ENCODE assay signal across 33 cellular contexts in the genomic region with DNA sequence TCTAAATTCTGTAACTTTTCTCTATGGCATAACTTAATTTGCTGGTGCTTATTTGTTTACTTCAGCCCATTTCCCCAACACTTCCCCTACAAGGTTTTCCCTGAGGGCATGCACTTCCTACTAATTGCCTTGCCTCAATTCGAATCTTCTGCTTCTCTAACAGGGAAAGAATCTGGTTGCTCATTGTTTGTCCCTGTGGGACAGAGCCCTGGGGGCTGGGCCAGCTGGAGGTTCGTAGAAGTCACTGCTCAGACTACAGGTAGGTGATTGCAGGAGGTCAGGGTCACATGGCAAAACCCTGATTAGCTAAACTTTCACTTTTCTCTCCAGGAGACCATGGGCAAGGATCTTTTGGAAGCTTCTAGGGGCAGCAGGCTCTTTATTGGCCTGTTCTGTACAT.
"Had no signal": no experiment of that assay in that cellular context is flagged by ENCODE, and none has a peak within 500 bp of the region (broad histone marks: within the 10 kb centered on the region; RNA-seq: fewer than 3 reads in every experiment).

No MANE protein-coding gene starts in this region.

- H3K4me3 Mint-ChIP-seq: activated naive CD4-positive, alpha-beta T cell treated with anti-CD3 and anti-CD28 coated beads for 36 hours; activated naive CD8-positive, alpha-beta T cell treated with anti-CD3 and anti-CD28 coated beads for 36 hours; activated T-helper 1 cell treated with anti-CD3 and anti-CD28 coated beads, Interleukin-12 subunit alpha, Interleukin-12 subunit beta, Interleukin-2, Interleukin-4 antibody, amounts not matched to agents 30 ng/mL and 10 ng/mL and 1 ng/mL, durations not matched to agents 14 hours and 24 hours and 36 hours; brain; effector memory CD8-positive, alpha-beta T cell; mesothelial cell of epicardium; naive thymus-derived CD4-positive, alpha-beta T cell; stimulated activated effector memory CD8-positive, alpha-beta T cell treated with anti-CD3 and anti-CD28 coated beads, Interleukin-12 subunit alpha, Interleukin-12 subunit beta, amount 100 ng/mL, for 72 hours; stimulated activated naive CD8-positive, alpha-beta T cell treated with anti-CD3 and anti-CD28 coated beads, Interleukin-15, Interleukin-2, amounts not matched to agents 100 ng/mL and 50 ng/mL, for 24 hours; type B pancreatic cell had no signal

- H3K27me3 ChIP-seq: ascending aorta, cardiac muscle cell, hepatocyte, pancreas, uterus had no signal

- H3K4me3 ChIP-seq: adrenal gland, ascending aorta, cardiac muscle cell, gastroesophageal sphincter, hepatocyte, pancreas, prostate gland, sigmoid colon, thoracic aorta, uterus had no signal

- H3K4me1 ChIP-seq: adrenal gland, ascending aorta, gastroesophageal sphincter, pancreas, prostate gland, sigmoid colon, uterus had no signal

- H3K27ac ChIP-seq: adrenal gland, cardiac muscle cell, gastroesophageal sphincter, hepatocyte, pancreas, prostate gland, sigmoid colon, thoracic aorta, uterus had no signal

- H3K27ac Mint-ChIP-seq: activated naive CD4-positive, alpha-beta T cell treated with anti-CD3 and anti-CD28 coated beads for 36 hours; activated naive CD8-positive, alpha-beta T cell treated with anti-CD3 and anti-CD28 coated beads for 36 hours; activated T-helper 1 cell treated with anti-CD3 and anti-CD28 coated beads, Interleukin-12 subunit alpha, Interleukin-12 subunit beta, Interleukin-2, Interleukin-4 antibody, amounts not matched to agents 30 ng/mL and 10 ng/mL and 1 ng/mL, durations not matched to agents 14 hours and 24 hours and 36 hours; brain; effector memory CD8-positive, alpha-beta T cell; mesothelial cell of epicardium; stimulated activated effector memory CD8-positive, alpha-beta T cell treated with anti-CD3 and anti-CD28 coated beads, Interleukin-12 subunit alpha, Interleukin-12 subunit beta, amount 100 ng/mL, for 72 hours; stimulated activated naive CD8-positive, alpha-beta T cell treated with anti-CD3 and anti-CD28 coated beads, Interleukin-15, Interleukin-2, amounts not matched to agents 100 ng/mL and 50 ng/mL, for 24 hours; type B pancreatic cell had no signal

- H3K4me1 Mint-ChIP-seq: activated naive CD8-positive, alpha-beta T cell treated with anti-CD3 and anti-CD28 coated beads for 36 hours; brain; mesothelial cell of epicardium; stimulated activated effector memory CD8-positive, alpha-beta T cell treated with anti-CD3 and anti-CD28 coated beads, Interleukin-12 subunit alpha, Interleukin-12 subunit beta, amount 100 ng/mL, for 72 hours had no signal

- H3K9me3 Mint-ChIP-seq: activated naive CD4-positive, alpha-beta T cell treated with anti-CD3 and anti-CD28 coated beads for 36 hours; activated naive CD8-positive, alpha-beta T cell treated with anti-CD3 and anti-CD28 coated beads for 36 hours; activated T-helper 1 cell treated with anti-CD3 and anti-CD28 coated beads, Interleukin-12 subunit alpha, Interleukin-12 subunit beta, Interleukin-2, Interleukin-4 antibody, amounts not matched to agents 30 ng/mL and 10 ng/mL and 1 ng/mL, durations not matched to agents 14 hours and 24 hours and 36 hours; brain; effector memory CD8-positive, alpha-beta T cell; naive thymus-derived CD4-positive, alpha-beta T cell; stimulated activated effector memory CD8-positive, alpha-beta T cell treated with anti-CD3 and anti-CD28 coated beads, Interleukin-12 subunit alpha, Interleukin-12 subunit beta, amount 100 ng/mL, for 72 hours; stimulated activated naive CD8-positive, alpha-beta T cell treated with anti-CD3 and anti-CD28 coated beads, Interleukin-15, Interleukin-2, amounts not matched to agents 100 ng/mL and 50 ng/mL, for 24 hours; type B pancreatic cell had no signal

- H3K79me2 ChIP-seq: hepatocyte had no signal

- H3K36me3 ChIP-seq: adrenal gland, ascending aorta, cardiac muscle cell, gastroesophageal sphincter, pancreas, prostate gland, sigmoid colon, thoracic aorta, uterus had no signal

- H3K4me2 ChIP-seq: hepatocyte had no signal

- H3K36me3 Mint-ChIP-seq: activated naive CD8-positive, alpha-beta T cell treated with anti-CD3 and anti-CD28 coated beads for 36 hours; brain; mesothelial cell of epicardium; naive thymus-derived CD4-positive, alpha-beta T cell; stimulated activated effector memory CD8-positive, alpha-beta T cell treated with anti-CD3 and anti-CD28 coated beads, Interleukin-12 subunit alpha, Interleukin-12 subunit beta, amount 100 ng/mL, for 72 hours; type B pancreatic cell had no signal

- ATAC-seq: effector memory CD8-positive, alpha-beta T cell; gastroesophageal sphincter; left colon; naive thymus-derived CD4-positive, alpha-beta T cell; stimulated activated effector memory CD8-positive, alpha-beta T cell treated with anti-CD3 and anti-CD28 coated beads, Interleukin-12 subunit alpha, Interleukin-12 subunit beta, amount 100 ng/mL, for 72 hours had no signal

- H3K9me3 ChIP-seq: adrenal gland, ascending aorta, gastroesophageal sphincter, pancreas, prostate gland, sigmoid colon, thoracic aorta, uterus had no signal

- DNase-seq: activated CD4-positive, alpha-beta T cell treated with anti-CD3 and anti-CD28 coated beads for 48 hours; activated CD4-positive, alpha-beta T cell treated with anti-CD3 and anti-CD28 coated beads, Interleukin-2, amount 50 U/mL, for 48 hours; activated CD8-positive, alpha-beta memory T cell treated with anti-CD3 and anti-CD28 coated beads, Interleukin-2, amount 50 U/mL, for 4 hours; activated effector memory CD4-positive, alpha-beta T cell treated with anti-CD3 and anti-CD28 coated beads, Interleukin-2, amount 50 U/mL, for 16 hours; activated naive CD4-positive, alpha-beta T cell treated with anti-CD3 and anti-CD28 coated beads for 36 hours; activated naive CD8-positive, alpha-beta T cell treated with anti-CD3 and anti-CD28 coated beads for 36 hours; activated T-cell treated with anti-CD3 and anti-CD28 coated beads, Interleukin-2, amount 50 U/mL, for 1 hour; adrenal gland; cerebellar nuclear complex; cortex of kidney; effector memory CD8-positive, alpha-beta T cell; left colon; mammary epithelial cell; naive thymus-derived CD4-positive, alpha-beta T cell; nucleus accumbens; pancreas; retina; sigmoid colon; small intestine; stimulated activated CD4-positive, alpha-beta T cell treated with anti-CD3 and anti-CD28 coated beads, Interleukin-4, amount 100 ng/mL, for 24 hours; uterus had no signal

- H2AFZ ChIP-seq: hepatocyte had no signal
